10 cellular contexts compared by ENCODE assay signal in the genomic region with DNA sequence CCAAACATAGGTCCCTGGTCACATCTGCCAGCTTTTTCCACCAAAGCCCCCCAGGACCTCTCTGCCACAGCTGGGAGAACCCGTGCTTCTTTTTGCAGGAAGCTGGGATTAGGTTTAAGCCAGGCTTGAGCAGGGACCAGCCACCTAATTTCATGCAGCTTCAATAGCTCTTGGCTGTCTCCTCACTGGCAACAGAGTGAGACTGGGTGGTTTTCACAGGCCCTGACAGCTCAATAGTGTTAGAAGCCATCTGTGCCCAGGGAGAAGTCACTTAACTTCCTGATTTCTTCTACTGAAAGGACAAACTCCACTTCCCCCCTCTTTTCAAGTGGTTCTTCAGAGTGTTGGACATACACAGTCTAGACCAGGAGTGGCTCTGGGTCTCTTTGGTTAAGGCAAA. TPM values are rescaled to one million over a fixed set of nuclear protein-coding genes. Genes with fewer than 3 reads are reported as not detected.
DNase-seq lines count a peak whose midpoint lies in the region; ATAC-seq, FAIRE-seq and TF ChIP-seq lines count a peak whose summit lies in the region.
"Had no signal": no experiment of that assay in that cellular context is flagged by ENCODE, and none has a peak within 500 bp of the region (broad histone marks: within the 10 kb centered on the region; RNA-seq: fewer than 3 reads in every experiment).

No MANE protein-coding gene starts in this region.

- H2AK5ac ChIP-seq in H1 (ENCODE audit: low read depth, low read length): no peak overlapping the region

- H3K36me3 Mint-ChIP-seq in effector memory CD8-positive, alpha-beta T cell (ENCODE audit: insufficient read depth): peaks cover 17% of the 10 kb centered on the region

- H3K4me3 Mint-ChIP-seq in effector memory CD8-positive, alpha-beta T cell: no peak overlapping the region
- H3K4me3 Mint-ChIP-seq: activated CD4-positive, alpha-beta T cell treated with anti-CD3 and anti-CD28 coated beads, Interleukin-2, amount 10 ng/mL, durations not matched to agents 7 days and 5 days; CD8-positive, alpha-beta T cell had no signal

- TF ChIP-seq RAD21 in H1 (IDR thresholded peaks at IDR 0.05 in 1 of 2, conservative IDR thresholded peaks at IDR 0.05 in 1 of 2; ENCODE audit: low read depth in 2 of 2, low read length in 2 of 2): no peak

- no peak overlapping the region for H4K8ac ChIP-seq in H1 (ENCODE audit: extremely low read depth, insufficient read depth, low read length)

- no peak overlapping the region for H4K5ac ChIP-seq in H1 (ENCODE audit: insufficient read length, low read depth, low read length)

- TF ChIP-seq CTCF in H1 (IDR thresholded peaks at IDR 0.05; ENCODE audit: control extremely low read depth in 1 of 3, insufficient read depth in 1 of 3, low read depth in 1 of 3, low read length in 3 of 3): no peak
- TF ChIP-seq CTCF in pancreas (IDR thresholded peaks at IDR 0.05): no peak

- no peak overlapping the region for H3K9ac ChIP-seq in H1 (replicated peaks in 1 of 4; ENCODE audit: extremely low read depth in 1 of 4, low read depth in 3 of 4, low read length in 3 of 4)

- H2AFZ ChIP-seq in H1 (ENCODE audit: low read length): no peak overlapping the region

- no peak overlapping the region for H2BK20ac ChIP-seq in H1 (ENCODE audit: low read length)

- no peak overlapping the region for H4K91ac ChIP-seq in H1 (replicated peaks; ENCODE audit: insufficient read length, low read length)

- H3K27me3 ChIP-seq in H1 (replicated peaks in 1 of 4; ENCODE audit: control insufficient read depth in 3 of 4, extremely low read depth in 1 of 4, insufficient read depth in 3 of 4, low read length in 3 of 4) (no peaks in the 10 kb centered on the region), pancreas (no peaks in the 10 kb centered on the region)

- no peaks in the 10 kb centered on the region for H3K27me3 Mint-ChIP-seq in effector memory CD8-positive, alpha-beta T cell
- H3K27me3 Mint-ChIP-seq: activated CD4-positive, alpha-beta T cell treated with anti-CD3 and anti-CD28 coated beads, Interleukin-2, amount 10 ng/mL, durations not matched to agents 7 days and 5 days had no signal

- H3K79me1 ChIP-seq in H1 (ENCODE audit: low read depth, low read length): no peaks in the 10 kb centered on the region

- no peaks in the 10 kb centered on the region for H3K9me3 Mint-ChIP-seq in effector memory CD8-positive, alpha-beta T cell
- H3K9me3 Mint-ChIP-seq: activated CD4-positive, alpha-beta T cell treated with anti-CD3 and anti-CD28 coated beads, Interleukin-2, amount 10 ng/mL, durations not matched to agents 7 days and 5 days; CD8-positive, alpha-beta T cell had no signal

- no peak overlapping the region for H3K4me2 ChIP-seq in H1 (ENCODE audit: insufficient read depth in 1 of 2, low read depth in 2 of 2, low read length in 2 of 2)

- no peak for TF ChIP-seq EP300 in H1 (IDR thresholded peaks at IDR 0.05; ENCODE audit: borderline replicate concordance in 1 of 2, low read depth in 2 of 2, low read length in 2 of 2)

- H3K9me3 ChIP-seq in H1 (ENCODE audit: insufficient read depth in 2 of 2, low read depth in 1 of 2, low read length in 1 of 2) (no peaks in the 10 kb centered on the region), pancreas (no peaks in the 10 kb centered on the region)

- no peak overlapping the region for H3K27ac Mint-ChIP-seq in effector memory CD8-positive, alpha-beta T cell
- H3K27ac Mint-ChIP-seq: activated CD4-positive, alpha-beta T cell treated with anti-CD3 and anti-CD28 coated beads, Interleukin-2, amount 10 ng/mL, durations not matched to agents 7 days and 5 days; CD8-positive, alpha-beta T cell had no signal

- 0 out of 2 replicates have a peak overlapping the region, but pooled peaks have one; percentile 30 for H2BK12ac ChIP-seq in H1 (ENCODE audit: low read depth, low read length)

- no peak overlapping the region for H3K23ac ChIP-seq in H1 (ENCODE audit: insufficient read length)

- DNase-seq in Ammon's horn (ENCODE audit: low spot score) (peak; percentile 20), NOMO-1 (lab: John Stamatoyannopoulos, UW; ENCODE audit: unreplicated experiment in 2 of 2) (peak; percentile 29 to 71), H1 (ENCODE audit: low read depth in 1 of 2, low spot score in 2 of 2) (no peak), pancreas (no peak)
- no peak for DNase-seq in effector memory CD8-positive, alpha-beta T cell
- no peak for DNase-seq in stimulated activated CD4-positive, alpha-beta T cell treated with anti-CD3 and anti-CD28 coated beads, Interleukin-15, amount 100 ng/mL, for 24 hours
- DNase-seq: activated CD4-positive, alpha-beta T cell treated with anti-CD3 and anti-CD28 coated beads, Interleukin-2, amount 10 ng/mL, durations not matched to agents 7 days and 5 days; CD8-positive, alpha-beta T cell had no signal

- no peak overlapping the region for H3K18ac ChIP-seq in H1 (ENCODE audit: extremely low read depth, low read length)

- H2BK5ac ChIP-seq in H1 (ENCODE audit: low read depth, low read length): no peak overlapping the region

- H3K14ac ChIP-seq in H1 (ENCODE audit: insufficient read length): no peak overlapping the region

- POLR2A ChIA-PET in H1 (lab: Charles Lee; ENCODE audit: partially characterized antibody): interaction anchor here (0.7 to 1.7 kb wide), 5 partner anchors 8 to 77 kb away, joined by 3 to 6 read pairs (median 4); partner anchors contain the start of gene SRSF4

- no peak overlapping the region for H3K56ac ChIP-seq in H1 (replicated peaks; ENCODE audit: insufficient read length, low read depth, low read length)

- peaks cover 3 to 4% of the 10 kb centered on the region in 2 donors for H3K4me1 Mint-ChIP-seq in effector memory CD8-positive, alpha-beta T cell (ENCODE audit: low read depth in 2 of 2)

- WGBS in H1 (ENCODE audit: extremely low coverage in 1 of 2, insufficient coverage in 1 of 2, insufficient read length in 1 of 2, insufficient replicate concordance in 2 of 2, low coverage in 1 of 2, low lambda C conversion rate in 2 of 2, missing lambda C conversion rate in 1 of 2), 2 experiments: 75% methylated on average over 1 of the region's 1 CpG; no CpG with 5 or more reads in 1 of the 2 experiments
- 84 to 100% methylated on average over 1 of the region's 1 CpG for WGBS in pancreas, 2 donors

- peaks cover 0 to 2% of the 10 kb centered on the region in 2 experiments for H4K20me1 ChIP-seq in H1 (replicated peaks in 1 of 2; ENCODE audit: control insufficient read depth in 1 of 2, insufficient read depth in 2 of 2, low read length in 2 of 2)

- H3K23me2 ChIP-seq in H1 (ENCODE audit: low read depth, low read length): no peaks in the 10 kb centered on the region

- intact Hi-C loops in pancreas (cut with DNase I): loop anchor here in 1 of 3 donors (5.0 to 10.0 kb wide), 2 partner anchors 320 to 417 kb away; no protein-coding TSS in a partner anchor

- no peak for FAIRE-seq in H1 (lab: Jason Lieb, UNC)
- no peak for FAIRE-seq in pancreas (lab: Jason Lieb, UNC)

- H3K4me3 ChIP-seq in H1 (ENCODE audit: extremely low read depth in 1 of 4, insufficient read depth in 2 of 4, low read depth in 3 of 4, low read length in 4 of 4): no peak overlapping the region
- no peak overlapping the region for H3K4me3 ChIP-seq in pancreas

- CTCF ChIA-PET in H1 (lab: Charles Lee; ENCODE audit: partially characterized antibody): interaction anchor here (0.7 to 5.3 kb wide), 41 partner anchors 9 to 342 kb away, joined by 3 to 20 read pairs (median 5); partner anchors contain the start of genes SRSF4 and TMEM200B

- H3K27ac ChIP-seq in H1 (ENCODE audit: low read depth, low read length) (no peak overlapping the region), pancreas (peak overlapping the region in 3 of 4 donors; percentile 12 to 42 (median 39))

- no peak for TF ChIP-seq POLR2A in H1 (IDR thresholded peaks at IDR 0.05; ENCODE audit: control extremely low read depth in 1 of 2, low read depth in 2 of 2, low read length in 2 of 2)

- peaks cover 2 to 31% (median 21%) of the 10 kb centered on the region in 4 experiments; a peak in 6 of 8 replicates for H3K36me3 ChIP-seq in H1 (ENCODE audit: control insufficient read depth in 2 of 4, insufficient read depth in 4 of 4, low read length in 3 of 4)
- H3K36me3 ChIP-seq in pancreas: peaks cover 0 to 6% (median 5%) of the 10 kb centered on the region in 3 donors

- 0 out of 2 replicates have a peak overlapping the region, but pooled peaks have one; percentile 19 for H2BK15ac ChIP-seq in H1 (ENCODE audit: low read length)

- no peak overlapping the region for H3K4ac ChIP-seq in H1 (replicated peaks; ENCODE audit: insufficient read length, low read depth, low read length)

- ATAC-seq in pancreas: peak in 2 of 4 donors; percentile 18 to 24
- ATAC-seq in effector memory CD8-positive, alpha-beta T cell (replicated peaks): no peak
- no peak for ATAC-seq in GM18498 (IDR thresholded peaks at IDR 0.05; ENCODE audit: unreplicated experiment)
- no peak for ATAC-seq in GM18861 (IDR thresholded peaks at IDR 0.05; ENCODE audit: unreplicated experiment)

- H3K79me2 ChIP-seq in H1 (ENCODE audit: control insufficient read depth in 1 of 2, insufficient read depth in 2 of 2, low read length in 2 of 2): no peaks in the 10 kb centered on the region

- no peak overlapping the region for H2BK120ac ChIP-seq in H1 (replicated peaks; ENCODE audit: low read depth, low read length)

- H3K4me1 ChIP-seq in H1 (replicated peaks in 1 of 4; ENCODE audit: control insufficient read depth in 3 of 4, insufficient read depth in 4 of 4, low read length in 3 of 4) (peaks cover 0 to 6% (median 2%) of the 10 kb centered on the region in 4 experiments; a peak in 2 of 7 replicates), pancreas (peaks cover 0 to 9% (median 4%) of the 10 kb centered on the region in 3 donors)

RNA-seq across cellular contexts. Expression of gene SRSF4, which starts 20.4 kb away (rescaled TPM):
- 83.5 and 86.5 TPM in 2 replicates for total RNA-seq in H1 (2021; fragmentation: NEBNext Ultra II Directional; extraction: Animal tissue kit (Norgen Biotek cat#: 25700))
- 32.0 and 34.9 TPM in 2 replicates for polyA plus RNA-seq in H1 (2011; rRNA removed)
- 69.0 TPM for polyA plus RNA-seq in H1 (2011; cell fraction: cytosol; rRNA removed)
- 35.6 TPM for polyA plus RNA-seq in H1 (2011; cell fraction: nucleus; rRNA removed)
- polyA plus RNA-seq in H1 (2012, experiment 1 of 2): 78.5 to 101 TPM (median 84.8 TPM) in 4 replicates
- polyA plus RNA-seq in H1 (2012, experiment 2 of 2): 36.3 TPM
- polyA plus RNA-seq in H1 (2013, experiment 1 of 2): 81.6 TPM
- 79.9 TPM for polyA plus RNA-seq in H1 (2013, experiment 2 of 2)
- 23.4 and 28.6 TPM in 2 replicates for polyA minus RNA-seq in H1 (2011; rRNA and poly(A)+ RNA removed)
- polyA minus RNA-seq in H1 (2011; cell fraction: cytosol; rRNA and poly(A)+ RNA removed): 26.5 TPM
- polyA minus RNA-seq in H1 (2011; cell fraction: nucleus; rRNA and poly(A)+ RNA removed): 32.2 TPM
- 10 to 100 TPM; 22.6 to 38.7 (median 26.6) TPM for total RNA-seq in pancreas
- polyA plus RNA-seq in pancreas: 10 to 100 TPM; 56.8 to 72.6 TPM

RNA-seq across cellular contexts. Expression of gene MECR, which starts 28.7 kb away (rescaled TPM):
- 24.4 and 26.5 TPM in 2 replicates for total RNA-seq in H1 (2021; fragmentation: NEBNext Ultra II Directional; extraction: Animal tissue kit (Norgen Biotek cat#: 25700))
- polyA plus RNA-seq in H1 (2011; rRNA removed): 24.2 and 28.2 TPM in 2 replicates
- polyA plus RNA-seq in H1 (2011; cell fraction: cytosol; rRNA removed): 31.6 TPM
- polyA plus RNA-seq in H1 (2011; cell fraction: nucleus; rRNA removed): 39.5 TPM
- polyA plus RNA-seq in H1 (2012, experiment 1 of 2): 18.0 to 37.4 TPM (median 33.6 TPM) in 4 replicates
- polyA plus RNA-seq in H1 (2012, experiment 2 of 2): 33.1 TPM
- 25.0 TPM for polyA plus RNA-seq in H1 (2013, experiment 1 of 2)
- polyA plus RNA-seq in H1 (2013, experiment 2 of 2): 25.4 TPM
- polyA minus RNA-seq in H1 (2011; rRNA and poly(A)+ RNA removed): 23.2 and 34.1 TPM in 2 replicates
- 14.5 TPM for polyA minus RNA-seq in H1 (2011; cell fraction: cytosol; rRNA and poly(A)+ RNA removed)
- polyA minus RNA-seq in H1 (2011; cell fraction: nucleus; rRNA and poly(A)+ RNA removed): 27.7 TPM
- total RNA-seq in pancreas: 10 to 100 TPM in 3 of 6 donors, 1 to 10 TPM in 3; 9.0 to 13.0 (median 9.8) TPM
- polyA plus RNA-seq in pancreas: 10 to 100 TPM; 17.4 to 19.6 TPM

RNA-seq across cellular contexts. Expression of gene PTPRU, which starts 34.3 kb away (rescaled TPM):
- total RNA-seq in H1 (2021; fragmentation: NEBNext Ultra II Directional; extraction: Animal tissue kit (Norgen Biotek cat#: 25700)): 41.8 and 55.3 TPM in 2 replicates
- polyA plus RNA-seq in H1 (2011; rRNA removed) (33.8 and 57.0 TPM in 2 replicates), pancreas (10 to 100 TPM; 13.7 to 16.6 TPM)
- 41.3 TPM for polyA plus RNA-seq in H1 (2011; cell fraction: cytosol; rRNA removed)
- polyA plus RNA-seq in H1 (2011; cell fraction: nucleus; rRNA removed): 84.9 TPM
- 23.1 to 40.3 TPM (median 37.9 TPM) in 4 replicates for polyA plus RNA-seq in H1 (2012, experiment 1 of 2)
- 38.4 TPM for polyA plus RNA-seq in H1 (2012, experiment 2 of 2)
- polyA plus RNA-seq in H1 (2013, experiment 1 of 2): 29.7 TPM
- 33.1 TPM for polyA plus RNA-seq in H1 (2013, experiment 2 of 2)
- polyA minus RNA-seq in H1 (2011; rRNA and poly(A)+ RNA removed): 39.2 and 41.2 TPM in 2 replicates
- polyA minus RNA-seq in H1 (2011; cell fraction: cytosol; rRNA and poly(A)+ RNA removed): 79.9 TPM
- 57.9 TPM for polyA minus RNA-seq in H1 (2011; cell fraction: nucleus; rRNA and poly(A)+ RNA removed)
- 10 to 100 TPM; 12.3 to 20.9 (median 15.7) TPM for total RNA-seq in pancreas

Comparison
In these comparisons a context has a peak if more than half of its experiments do, and no peak if none do; other contexts are left out.
1. DNase-seq: peak in Ammon's horn (single experiment) and NOMO-1 (2 of 2); none in H1 (0 of 2), pancreas (0 of 6), effector memory CD8-positive, alpha-beta T cell (0 of 3) and stimulated activated CD4-positive, alpha-beta T cell treated with anti-CD3 and anti-CD28 coated beads, Interleukin-15, amount 100 ng/mL, for 24 hours (single experiment).